1 cellular context compared by ENCODE assay signal in the genomic region with DNA sequence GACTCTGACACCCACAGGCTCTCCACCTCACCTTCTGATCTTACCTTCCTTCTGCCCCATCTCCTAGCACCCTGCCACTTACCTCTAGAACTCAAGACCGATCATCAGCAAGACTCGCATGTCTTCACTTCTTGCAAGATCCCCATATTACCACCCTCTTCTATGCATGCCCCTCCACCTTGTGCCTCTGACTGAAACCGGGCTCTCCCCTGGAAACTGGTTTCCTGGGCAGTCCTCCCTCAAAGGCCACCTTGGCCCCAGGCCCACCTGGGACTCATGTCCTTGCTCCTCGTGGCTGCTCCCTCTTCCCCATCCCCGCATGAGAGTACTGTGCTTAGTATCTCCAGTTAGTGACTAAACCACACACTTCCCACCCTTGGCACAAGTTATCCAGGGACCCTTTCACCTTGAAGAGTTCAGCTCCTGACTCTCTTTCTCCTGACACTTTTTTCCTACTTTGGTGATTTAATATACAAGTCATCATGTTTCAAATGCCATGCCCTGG.
TF ChIP-seq lines count a peak whose summit lies in the region.

No MANE protein-coding gene starts in this region.

TF ChIP-seq in H1, 55 proteins besides CTCF, POLR2A, EP300 and RAD21 (continued from another document):
- TF ChIP-seq, protein P1, sequence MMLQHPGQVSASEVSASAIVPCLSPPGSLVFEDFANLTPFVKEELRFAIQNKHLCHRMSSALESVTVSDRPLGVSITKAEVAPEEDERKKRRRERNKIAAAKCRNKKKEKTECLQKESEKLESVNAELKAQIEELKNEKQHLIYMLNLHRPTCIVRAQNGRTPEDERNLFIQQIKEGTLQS (IDR thresholded peaks at IDR 0.05; ENCODE audit: insufficient read depth, low read depth, low read length): no peak
- TF ChIP-seq JUN (IDR thresholded peaks at IDR 0.05; ENCODE audit: low read depth, low read length) (no peak), SP4 (IDR thresholded peaks at IDR 0.05; ENCODE audit: low read length) (no peak), GTF2F1 (IDR thresholded peaks at IDR 0.05; ENCODE audit: borderline replicate concordance, low read depth, low read length) (no peak), SRF (IDR thresholded peaks at IDR 0.05; ENCODE audit: low read depth, low read length) (no peak), TEAD4 (IDR thresholded peaks at IDR 0.05; ENCODE audit: low read depth, low read length) (no peak)
